In the genomic region with DNA sequence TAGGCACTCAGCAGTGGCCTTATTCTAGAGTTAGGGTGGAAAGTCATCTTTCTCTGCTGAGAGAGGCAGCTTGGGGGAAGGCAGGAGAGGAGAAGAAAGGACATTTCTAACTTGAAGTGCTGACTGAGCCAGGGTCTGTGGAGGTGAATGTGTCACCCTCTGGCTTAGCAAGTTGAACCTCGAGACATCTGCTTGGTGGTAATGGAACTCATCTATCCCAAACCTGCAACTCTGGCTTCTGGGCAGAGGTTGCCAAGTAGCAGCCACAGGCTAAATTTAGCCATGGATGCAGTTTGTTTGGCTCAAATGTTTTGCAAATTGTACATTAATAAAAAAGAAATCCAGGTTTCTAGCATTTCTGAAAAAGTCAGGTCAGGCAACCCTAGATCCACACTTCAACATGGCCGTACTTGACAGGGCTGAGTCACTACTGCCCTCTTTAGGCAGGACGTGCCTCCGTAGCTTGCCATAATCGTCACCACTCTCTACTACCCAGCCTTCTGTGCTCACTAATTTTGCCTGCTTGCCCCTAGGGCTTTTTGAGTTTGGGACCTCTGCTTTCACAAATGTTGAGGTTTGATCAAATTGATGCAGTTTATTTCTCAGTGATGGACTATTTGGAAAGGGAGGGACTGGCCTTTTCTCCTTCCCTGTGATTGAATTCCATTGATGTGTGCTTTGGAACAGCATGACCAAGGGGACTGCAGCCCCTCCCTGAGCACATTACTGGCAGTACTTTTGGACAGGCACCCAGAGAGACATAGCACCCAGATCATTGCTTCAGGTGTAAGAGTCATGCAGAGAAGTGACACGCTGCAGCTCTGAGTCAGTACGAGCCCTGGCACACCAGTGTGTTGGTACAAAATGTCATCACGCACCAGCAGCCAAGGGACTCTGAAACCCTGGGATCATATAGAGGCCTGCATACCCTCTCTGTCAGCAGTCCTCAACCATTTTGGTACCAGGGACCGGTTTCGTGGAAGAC, we compare ENCODE assay signal across 11 cellular contexts. TPM values are rescaled to one million over a fixed set of nuclear protein-coding genes. Genes with fewer than 3 reads are reported as not detected.
A peak's percentile ranks its signal among the peaks of the same experiment; 100 is the strongest.
DNase-seq lines count a peak whose midpoint lies in the region; ATAC-seq and TF ChIP-seq lines count a peak whose summit lies in the region.
"Had no signal": no experiment of that assay in that cellular context is flagged by ENCODE, and none has a peak within 500 bp of the region (broad histone marks: within the 10 kb centered on the region; RNA-seq: fewer than 3 reads in every experiment).

No MANE protein-coding gene starts in this region.

- H3K14ac ChIP-seq in neuronal stem cell (ENCODE audit: low read length): no peak overlapping the region

- no peak for ATAC-seq in GM18858 (IDR thresholded peaks at IDR 0.05; ENCODE audit: unreplicated experiment)

- no peak overlapping the region for H4K91ac ChIP-seq in neuronal stem cell (ENCODE audit: low read depth, low read length, poor library complexity)

- DNase-seq in ELF-1 (ENCODE audit: low read depth, low spot score) (peak; percentile 39), HFFc6 (no peak), brain microvascular endothelial cell (no peak), neuronal stem cell (ENCODE audit: low spot score) (no peak), SHP77 (lab: John Stamatoyannopoulos, UW) (no peak), dedifferentiated amniotic fluid mesenchymal stem cell (ENCODE audit: extremely low spot score) (no peak), HT-29 (ENCODE audit: low spot score) (no peak)
- DNase-seq: NCI-H1930, SHP77 treated with DMSO at 0.1 percent for 48 hours had no signal

- H3K27me3 ChIP-seq in brain microvascular endothelial cell (replicated peaks) (no peaks in the 10 kb centered on the region), neuronal stem cell (ENCODE audit: control insufficient read depth in 3 of 3, insufficient read depth in 3 of 3, low read depth in 1 of 3, low read length in 3 of 3) (peaks cover 0 to 35% (median 15%) of the 10 kb centered on the region in 3 experiments)

- H2AK5ac ChIP-seq in neuronal stem cell (ENCODE audit: low read depth, low read length): peak overlapping the region; percentile 10

- no peaks in the 10 kb centered on the region for H3K9me3 ChIP-seq in neuronal stem cell (replicated peaks in 1 of 2; ENCODE audit: control insufficient read depth in 2 of 2, insufficient read depth in 1 of 2, low read depth in 1 of 2, low read length in 2 of 2)

- H2AFZ ChIP-seq in neuronal stem cell (ENCODE audit: low read length): no peak overlapping the region

- H3K4me1 Mint-ChIP-seq in HFFc6 (ENCODE audit: low read depth): peaks cover 68% of the 10 kb centered on the region

- H3K23ac ChIP-seq in neuronal stem cell (ENCODE audit: low read depth, low read length, poor library complexity): no peak overlapping the region

- WGBS in neuronal stem cell (ENCODE audit: extremely low coverage in 2 of 2, insufficient read length in 2 of 2, insufficient replicate concordance in 1 of 2), 2 donors: no CpG with 5 or more reads among the region's 10 CpGs

- peaks cover 0 to 9% of the 10 kb centered on the region in 2 donors for H3K4me1 ChIP-seq in neuronal stem cell (ENCODE audit: control insufficient read depth in 2 of 2, insufficient read depth in 1 of 2, low read depth in 1 of 2, low read length in 2 of 2)

- H3K27me3 Mint-ChIP-seq in HFFc6 (ENCODE audit: insufficient read depth): peaks cover 3% of the 10 kb centered on the region

- no peak overlapping the region for H3K27ac Mint-ChIP-seq in HFFc6

- H3K36me3 ChIP-seq in brain microvascular endothelial cell (replicated peaks) (no peaks in the 10 kb centered on the region), neuronal stem cell (replicated peaks in 1 of 2; ENCODE audit: control insufficient read depth in 2 of 2, insufficient read depth in 2 of 2, low read length in 2 of 2) (no peaks in the 10 kb centered on the region)

- no peak overlapping the region for H3K18ac ChIP-seq in neuronal stem cell (ENCODE audit: low read length)

- peak overlapping the region; percentile 52 for H2BK12ac ChIP-seq in neuronal stem cell (ENCODE audit: low read length)

- H4K8ac ChIP-seq in neuronal stem cell (ENCODE audit: low read depth, low read length): no peak overlapping the region

- no peak overlapping the region for H2BK15ac ChIP-seq in neuronal stem cell (ENCODE audit: low read length)

- H3K79me1 ChIP-seq in neuronal stem cell (ENCODE audit: low read depth, low read length): no peaks in the 10 kb centered on the region

- H3K27ac ChIP-seq in brain microvascular endothelial cell: no peak overlapping the region
- H3K27ac ChIP-seq in neuronal stem cell (replicated peaks; ENCODE audit: low read length): no peak overlapping the region

- in situ Hi-C loops in brain microvascular endothelial cell (cut with HindIII; ENCODE audit: low pct_ligation_motif_present, low sequenced_read_pairs): loop anchor here (25.0 kb wide), 1 partner anchor 430 kb away; no protein-coding TSS in a partner anchor

- H3K36me3 Mint-ChIP-seq in HFFc6 (ENCODE audit: low read depth): peaks cover 6% of the 10 kb centered on the region; the same call in 1 of the 2 replicates

- no peak overlapping the region for H3K9ac ChIP-seq in neuronal stem cell (ENCODE audit: low read depth, low read length, poor library complexity)

- H3K4ac ChIP-seq in neuronal stem cell (ENCODE audit: low read length): no peak overlapping the region

- no peak overlapping the region for H3K4me3 ChIP-seq in brain microvascular endothelial cell (ENCODE audit: low read depth, low read length)
- peak overlapping the region in 1 of 2 donors; percentile 59 for H3K4me3 ChIP-seq in neuronal stem cell (ENCODE audit: low read length in 2 of 2)

- H3K9me3 Mint-ChIP-seq in HFFc6: no peaks in the 10 kb centered on the region

- no peak overlapping the region for H3K4me2 ChIP-seq in neuronal stem cell (ENCODE audit: insufficient read depth, low read length, poor library complexity, severe bottlenecking)

- no peak overlapping the region for H3K4me3 Mint-ChIP-seq in HFFc6

- H2BK5ac ChIP-seq in neuronal stem cell (ENCODE audit: low read length): no peak overlapping the region

- peak; percentile 53 for TF ChIP-seq CTCF in HFFc6 (IDR thresholded peaks at IDR 0.05)
- TF ChIP-seq CTCF in brain microvascular endothelial cell (IDR thresholded peaks at IDR 0.05; ENCODE audit: low read depth, low read length, missing control alignments): peak; percentile 66

- H2BK120ac ChIP-seq in neuronal stem cell (ENCODE audit: low read depth, low read length): no peak overlapping the region

RNA-seq across cellular contexts. Expression of gene CDH13, which starts 5.2 kb away (rescaled TPM):
- total RNA-seq in HFFc6 (2021; fragmentation: NEBNext Ultra II Directional; extraction: Animal tissue kit (Norgen Biotek cat#: 25700)): 10 to 100 TPM in 2 of 6 experiments, 1 to 10 TPM in 4; 3.6 to 14.7 (median 4.7) TPM
- polyA plus RNA-seq in neuronal stem cell (2013, experiment 1 of 2): 1.0 TPM
- 0.75 TPM for polyA plus RNA-seq in neuronal stem cell (2013, experiment 2 of 2)
- total RNA-seq in HT-29 (2014; rRNA removed; shearing (Covaris generic)): not detected in 2 replicates
- total RNA-seq: activated CD8-positive, alpha-beta memory T cell treated with anti-CD3 and anti-CD28 coated beads for 36 hours had no signal
